Comparison of ENCODE assay signal across 8 cellular contexts in genomic region chr20:41118112-41118511, GRCh38. TPM values are rescaled to one million over a fixed set of nuclear protein-coding genes. Genes with fewer than 3 reads are reported as not detected.
DNase-seq lines count a peak whose midpoint lies in the region; ATAC-seq and TF ChIP-seq lines count a peak whose summit lies in the region.
"Not testable (repeated sequence)": the region's sequence is repeated elsewhere in the genome, so short reads cannot be mapped to it uniquely, and the experiment has no call there.

No MANE protein-coding gene starts in this region.

- not testable (repeated sequence) for H3K4me3 ChIP-seq in BE2C (ENCODE audit: low read depth, low read length); Karpas-422 (ENCODE audit: low read length); RWPE2 (ENCODE audit: severe bottlenecking); hepatocyte

- peaks cover 56% of the 10 kb centered on the region for H3K36me3 Mint-ChIP-seq in activated CD8-positive, alpha-beta T cell treated with anti-CD3 and anti-CD28 coated beads for 36 hours (ENCODE audit: low read depth)
- H3K36me3 Mint-ChIP-seq in MCF 10A (ENCODE audit: insufficient read depth, unreplicated experiment) (peaks cover 89% of the 10 kb centered on the region), endothelial cell (ENCODE audit: low read depth, unreplicated experiment) (peaks cover 55% of the 10 kb centered on the region)
- H3K36me3 Mint-ChIP-seq in stimulated activated effector memory CD8-positive, alpha-beta T cell treated with anti-CD3 and anti-CD28 coated beads, Interleukin-12 subunit alpha, Interleukin-12 subunit beta, amount 100 ng/mL, for 72 hours: peaks cover 100% of the 10 kb centered on the region

- H3K4me1 Mint-ChIP-seq in activated CD8-positive, alpha-beta T cell treated with anti-CD3 and anti-CD28 coated beads for 36 hours (ENCODE audit: low read depth); endothelial cell (ENCODE audit: unreplicated experiment); stimulated activated effector memory CD8-positive, alpha-beta T cell treated with anti-CD3 and anti-CD28 coated beads, Interleukin-12 subunit alpha, Interleukin-12 subunit beta, amount 100 ng/mL, for 72 hours: not testable (repeated sequence)
- peaks cover 14% of the 10 kb centered on the region for H3K4me1 Mint-ChIP-seq in MCF 10A (ENCODE audit: insufficient read depth, unreplicated experiment)

- TF ChIP-seq CTCF in BE2C (IDR thresholded peaks at IDR 0.05; ENCODE audit: low read depth, low read length): 0 out of 2 replicates have a peak, but pooled peaks have one; percentile 17
- peak; percentile 54 for TF ChIP-seq CTCF in RWPE2 (IDR thresholded peaks at IDR 0.05; ENCODE audit: poor library complexity, severe bottlenecking)
- not testable (repeated sequence) for TF ChIP-seq CTCF in activated CD8-positive, alpha-beta T cell treated with anti-CD3 and anti-CD28 coated beads for 36 hours (IDR thresholded peaks at IDR 0.05); MCF 10A (IDR thresholded peaks at IDR 0.05; ENCODE audit: unreplicated experiment)
- peak; percentile 11 for TF ChIP-seq CTCF in endothelial cell (IDR thresholded peaks at IDR 0.05; ENCODE audit: unreplicated experiment)
- peak; percentile 8 for TF ChIP-seq CTCF in hepatocyte (IDR thresholded peaks at IDR 0.05; ENCODE audit: poor library complexity)

- POLR2A ChIA-PET in activated CD8-positive, alpha-beta T cell treated with anti-CD3 and anti-CD28 coated beads for 36 hours (lab: Charles Lee): interaction anchor here (0.6 to 2.0 kb wide), 2 partner anchors 13 to 32 kb away, joined by 3 to 5 read pairs; no protein-coding TSS in a partner anchor
- POLR2A ChIA-PET in MCF 10A (lab: Yijun Ruan, JAX): interaction anchor here (0.6 to 1.8 kb wide), 7 partner anchors 10 to 1396 kb away, joined by 3 to 8 read pairs (median 3); partner anchors contain the start of gene LPIN3

- not testable (repeated sequence) for H3K4me1 ChIP-seq in BE2C; RWPE2 (ENCODE audit: insufficient read depth, poor library complexity, severe bottlenecking); hepatocyte (ENCODE audit: insufficient read depth)
- H3K4me1 ChIP-seq in Karpas-422 (ENCODE audit: low read length): peaks cover 32% of the 10 kb centered on the region

- CTCF ChIA-PET in activated CD8-positive, alpha-beta T cell treated with anti-CD3 and anti-CD28 coated beads for 36 hours (lab: Charles Lee): interaction anchor here (1.1 to 2.1 kb wide), 4 partner anchors 15 to 132 kb away, joined by 3 to 10 read pairs (median 5); no protein-coding TSS in a partner anchor
- CTCF ChIA-PET in MCF 10A (lab: Yijun Ruan, JAX): interaction anchor here (0.6 to 1.8 kb wide), 8 partner anchors 7 to 293 kb away, joined by 3 to 13 read pairs (median 4); partner anchors contain the start of gene PLCG1

- peak overlapping the region; percentile 43 for H3K27ac Mint-ChIP-seq in activated CD8-positive, alpha-beta T cell treated with anti-CD3 and anti-CD28 coated beads for 36 hours
- peak overlapping the region; percentile 23 for H3K27ac Mint-ChIP-seq in MCF 10A (ENCODE audit: low read depth, unreplicated experiment)
- not testable (repeated sequence) for H3K27ac Mint-ChIP-seq in endothelial cell (ENCODE audit: unreplicated experiment)
- peak overlapping the region; percentile 8 for H3K27ac Mint-ChIP-seq in stimulated activated effector memory CD8-positive, alpha-beta T cell treated with anti-CD3 and anti-CD28 coated beads, Interleukin-12 subunit alpha, Interleukin-12 subunit beta, amount 100 ng/mL, for 72 hours

- DNase-seq in BE2C; Karpas-422; RWPE2 (ENCODE audit: low spot score); activated CD8-positive, alpha-beta T cell treated with anti-CD3 and anti-CD28 coated beads for 36 hours; MCF 10A (ENCODE audit: unreplicated experiment); endothelial cell (ENCODE audit: low spot score); hepatocyte (ENCODE audit: low spot score); stimulated activated effector memory CD8-positive, alpha-beta T cell treated with anti-CD3 and anti-CD28 coated beads, Interleukin-12 subunit alpha, Interleukin-12 subunit beta, amount 100 ng/mL, for 72 hours (ENCODE audit: low spot score in 2 of 2): not testable (repeated sequence)

- H3K4me2 ChIP-seq in Karpas-422 (ENCODE audit: low read depth, low read length, poor library complexity, severe bottlenecking); hepatocyte: not testable (repeated sequence)

- WGBS in hepatocyte (ENCODE audit: low lambda C conversion rate, missing lambda C conversion rate): 83% methylated on average over 6 of the region's 6 CpGs

- H3K79me2 ChIP-seq in Karpas-422 (ENCODE audit: low read length); hepatocyte: not testable (repeated sequence)

- not testable (repeated sequence) for H4K20me1 ChIP-seq in Karpas-422 (ENCODE audit: insufficient read depth, low read depth, low read length); hepatocyte (ENCODE audit: insufficient read depth, poor library complexity, severe bottlenecking)

- not testable (repeated sequence) for BruUV-seq in MCF 10A (replicated peaks; lab: Mats Ljungman, UMichigan)

- H3K4me3 Mint-ChIP-seq in activated CD8-positive, alpha-beta T cell treated with anti-CD3 and anti-CD28 coated beads for 36 hours; MCF 10A (ENCODE audit: unreplicated experiment); stimulated activated effector memory CD8-positive, alpha-beta T cell treated with anti-CD3 and anti-CD28 coated beads, Interleukin-12 subunit alpha, Interleukin-12 subunit beta, amount 100 ng/mL, for 72 hours: not testable (repeated sequence)
- peak overlapping the region; percentile 37 for H3K4me3 Mint-ChIP-seq in endothelial cell (ENCODE audit: unreplicated experiment)

- intact Hi-C loops in activated CD8-positive, alpha-beta T cell treated with anti-CD3 and anti-CD28 coated beads for 36 hours (cut with micrococcal nuclease); MCF 10A (cut with micrococcal nuclease): not testable (repeated sequence)

- not testable (repeated sequence) for H3K9me3 ChIP-seq in BE2C; Karpas-422 (ENCODE audit: low read length); RWPE2 (ENCODE audit: severe bottlenecking); hepatocyte (ENCODE audit: low read depth)

- not testable (repeated sequence) for ATAC-seq in RWPE2 (ENCODE audit: low read depth); activated CD8-positive, alpha-beta T cell treated with anti-CD3 and anti-CD28 coated beads for 36 hours; stimulated activated effector memory CD8-positive, alpha-beta T cell treated with anti-CD3 and anti-CD28 coated beads, Interleukin-12 subunit alpha, Interleukin-12 subunit beta, amount 100 ng/mL, for 72 hours

- peak overlapping the region; percentile 33; the same call in 1 of the 2 replicates for H3K27ac ChIP-seq in Karpas-422 (ENCODE audit: low read length)
- H3K27ac ChIP-seq in RWPE2 (ENCODE audit: poor library complexity, severe bottlenecking); hepatocyte: not testable (repeated sequence)

- H3K27me3 ChIP-seq in BE2C; Karpas-422 (ENCODE audit: low read length); RWPE2 (ENCODE audit: insufficient read depth, poor library complexity, severe bottlenecking); hepatocyte: not testable (repeated sequence)

- peaks cover 98% of the 10 kb centered on the region for H3K36me3 ChIP-seq in BE2C
- H3K36me3 ChIP-seq in Karpas-422 (ENCODE audit: insufficient read depth, low read length): peaks cover 88% of the 10 kb centered on the region
- peaks cover 99% of the 10 kb centered on the region for H3K36me3 ChIP-seq in RWPE2 (ENCODE audit: low read depth)
- H3K36me3 ChIP-seq in hepatocyte (replicated peaks; ENCODE audit: insufficient read depth, low read depth): not testable (repeated sequence)

- H3K27me3 Mint-ChIP-seq in activated CD8-positive, alpha-beta T cell treated with anti-CD3 and anti-CD28 coated beads for 36 hours; MCF 10A (ENCODE audit: insufficient read depth, unreplicated experiment); endothelial cell (ENCODE audit: unreplicated experiment): not testable (repeated sequence)

- H3K9me2 ChIP-seq in Karpas-422 (replicated peaks; ENCODE audit: insufficient read depth, low read length); hepatocyte (replicated peaks; ENCODE audit: insufficient read depth): not testable (repeated sequence)

- not testable (repeated sequence) for H3K9me3 Mint-ChIP-seq in activated CD8-positive, alpha-beta T cell treated with anti-CD3 and anti-CD28 coated beads for 36 hours; MCF 10A (ENCODE audit: unreplicated experiment); endothelial cell (ENCODE audit: unreplicated experiment); stimulated activated effector memory CD8-positive, alpha-beta T cell treated with anti-CD3 and anti-CD28 coated beads, Interleukin-12 subunit alpha, Interleukin-12 subunit beta, amount 100 ng/mL, for 72 hours

- H2AFZ ChIP-seq in Karpas-422 (ENCODE audit: low read length); hepatocyte: not testable (repeated sequence)

- H3K9ac ChIP-seq in Karpas-422 (ENCODE audit: low read length): not testable (repeated sequence)

RNA-seq across cellular contexts. Expression of gene PLCG1, which starts 19.2 kb away (rescaled TPM):
- 123 TPM for polyA plus RNA-seq in BE2C (2012; ENCODE audit: insufficient read depth, insufficient read length, low read depth)
- 48.6 and 69.0 TPM in 2 replicates for total RNA-seq in Karpas-422 (2014; rRNA removed; shearing (Covaris generic); ENCODE audit: low replicate concordance)
- total RNA-seq in activated CD8-positive, alpha-beta T cell treated with anti-CD3 and anti-CD28 coated beads for 36 hours: 100 to 1,000 TPM; 259 to 260 TPM
- total RNA-seq in MCF 10A (2022) (33.2 and 48.1 TPM in 2 replicates), endothelial cell (ENCODE audit: unreplicated experiment) (456 TPM), hepatocyte (48.5 and 73.2 TPM in 2 replicates)
- polyA plus RNA-seq in hepatocyte: 52.7 and 52.8 TPM in 2 replicates
